Comparison of ENCODE assay signal across 17 cellular contexts in the genomic region with DNA sequence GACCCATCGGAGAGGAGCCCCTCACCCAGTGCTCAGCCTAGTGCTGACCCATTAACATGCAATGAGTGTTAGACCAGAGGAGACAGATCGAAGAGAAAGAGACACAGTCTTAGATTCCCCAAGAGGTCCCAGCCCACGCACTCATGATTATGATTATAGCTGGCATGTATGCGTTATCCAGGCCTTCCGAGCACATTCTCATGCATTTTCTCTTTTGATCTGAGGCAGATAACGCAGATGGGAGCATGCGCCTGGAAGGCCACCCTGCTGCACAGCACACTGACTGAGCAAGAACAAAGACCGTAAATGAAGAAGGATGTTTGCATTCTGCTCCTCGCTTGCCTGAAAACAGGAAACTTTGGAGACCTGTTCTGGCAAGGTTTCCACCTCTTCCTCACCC.
"Had no signal": no experiment of that assay in that cellular context is flagged by ENCODE, and none has a peak within 500 bp of the region (broad histone marks: within the 10 kb centered on the region; RNA-seq: fewer than 3 reads in every experiment).

No MANE protein-coding gene starts in this region.

- H3K9me3 Mint-ChIP-seq: endodermal cell had no signal

- H3K36me3 Mint-ChIP-seq: naive thymus-derived CD4-positive, alpha-beta T cell had no signal

- H3K27me3 Mint-ChIP-seq: activated naive CD8-positive, alpha-beta T cell treated with anti-CD3 and anti-CD28 coated beads, Interleukin-2, amount 50 U/mL, for 24 hours had no signal

- DNase-seq: activated CD4-positive, alpha-beta T cell treated with anti-CD3 and anti-CD28 coated beads for 4 hours; activated naive CD4-positive, alpha-beta T cell treated with Interleukin-2 at 50 U/mL for 16 hours; activated naive CD8-positive, alpha-beta T cell treated with anti-CD3 and anti-CD28 coated beads, Interleukin-2, amount 50 U/mL, for 24 hours; endodermal cell; erythroblast; hippocampal formation; lower lobe of right lung; naive thymus-derived CD4-positive, alpha-beta T cell; right lobe of liver; spleen; stimulated activated CD4-positive, alpha-beta T cell treated with anti-CD3 and anti-CD28 coated beads, Interleukin-2, amount 100 ng/mL, for 48 hours; stimulated activated naive CD8-positive, alpha-beta T cell treated with anti-CD3 and anti-CD28 coated beads, Interleukin-15, Interleukin-2, amounts not matched to agents 100 U/mL and 50 U/mL, for 24 hours; T-helper 9 cell; upper lobe of left lung; WERI-Rb-1 had no signal

- ATAC-seq: activated naive CD8-positive, alpha-beta T cell treated with anti-CD3 and anti-CD28 coated beads, Interleukin-2, amount 50 U/mL, for 24 hours; lower lobe of right lung; naive thymus-derived CD4-positive, alpha-beta T cell; right lobe of liver; stimulated activated naive CD8-positive, alpha-beta T cell treated with anti-CD3 and anti-CD28 coated beads, Interleukin-15, Interleukin-2, amounts not matched to agents 100 U/mL and 50 U/mL, for 24 hours had no signal

- H3K27ac Mint-ChIP-seq: activated naive CD8-positive, alpha-beta T cell treated with anti-CD3 and anti-CD28 coated beads, Interleukin-2, amount 50 U/mL, for 24 hours; dendritic cell treated with granulocyte-macrophage colony-stimulating factor and Interleukin-4, amounts not matched to agents 40 ng/mL and 50 ng/mL, for 4 days; endodermal cell; naive thymus-derived CD4-positive, alpha-beta T cell had no signal

- H3K4me3 Mint-ChIP-seq: activated naive CD8-positive, alpha-beta T cell treated with anti-CD3 and anti-CD28 coated beads, Interleukin-2, amount 50 U/mL, for 24 hours; central memory CD8-positive, alpha-beta T cell; dendritic cell treated with granulocyte-macrophage colony-stimulating factor and Interleukin-4, amounts not matched to agents 40 ng/mL and 50 ng/mL, for 4 days; endodermal cell; naive thymus-derived CD4-positive, alpha-beta T cell had no signal

- H3K4me1 Mint-ChIP-seq: activated naive CD8-positive, alpha-beta T cell treated with anti-CD3 and anti-CD28 coated beads, Interleukin-2, amount 50 U/mL, for 24 hours; central memory CD8-positive, alpha-beta T cell; naive thymus-derived CD4-positive, alpha-beta T cell had no signal
